11 cellular contexts compared by ENCODE assay signal in the genomic region with DNA sequence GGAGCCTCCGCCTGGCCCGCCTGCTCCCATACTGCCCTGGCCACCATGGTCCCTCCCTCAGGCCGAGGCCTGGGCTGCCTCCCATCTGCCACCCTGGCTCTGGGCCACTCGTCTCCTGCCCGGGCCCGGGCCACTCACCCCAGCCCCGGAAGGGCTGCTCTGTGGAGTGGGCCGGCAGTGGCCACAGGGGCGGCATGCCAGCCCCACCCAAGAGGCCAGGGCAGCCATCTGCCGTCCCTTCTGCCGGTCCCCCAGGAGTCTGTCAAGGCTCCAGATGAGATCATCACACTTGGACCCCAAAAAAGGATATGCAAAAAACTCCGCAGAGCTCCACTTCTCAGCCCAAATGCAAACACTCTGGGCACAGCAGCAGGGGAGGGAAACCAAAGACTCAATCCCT. TPM values are rescaled to one million over a fixed set of nuclear protein-coding genes. Genes with fewer than 3 reads are reported as not detected.
DNase-seq lines count a peak whose midpoint lies in the region; ATAC-seq, FAIRE-seq and TF ChIP-seq lines count a peak whose summit lies in the region.
"Had no signal": no experiment of that assay in that cellular context is flagged by ENCODE, and none has a peak within 500 bp of the region (broad histone marks: within the 10 kb centered on the region; RNA-seq: fewer than 3 reads in every experiment).

No MANE protein-coding gene starts in this region.

- no TSS peak for BruUV-seq in GM12878 (replicated peaks; lab: Mats Ljungman, UMichigan)

- H2AFZ ChIP-seq in GM12878 (ENCODE audit: control insufficient read depth, low read depth, low read length) = no peak overlapping the region; the same call in 1 of the 2 replicates

- POLR2A ChIA-PET in GM12878 (lab: Charles Lee) = interaction anchor here (0.6 to 1.8 kb wide), 4 partner anchors 9 to 279 kb away, joined by 3 to 8 read pairs (median 4); a partner anchor contains a TSS

- peak overlapping the region; percentile 40 for H3K27ac ChIP-seq in GM12878 (ENCODE audit: control insufficient read depth, insufficient read depth)
- H3K27ac ChIP-seq in lower lobe of right lung = peak overlapping the region; percentile 81
- peak overlapping the region; percentile 93 for H3K27ac ChIP-seq in temporal lobe (ENCODE audit: low read depth, low read length)

- H3K9ac ChIP-seq in GM12878 (ENCODE audit: control insufficient read depth, insufficient read depth, low read length) = peak overlapping the region; percentile 42; the same call in 1 of the 2 replicates

- H3K79me2 ChIP-seq in GM12878 (ENCODE audit: control insufficient read depth, insufficient read depth, low read length) = peaks cover 10% of the 10 kb centered on the region

- no peak overlapping the region for H3K4me3 ChIP-seq in GM12878
- H3K4me3 ChIP-seq in lower lobe of right lung = no peak overlapping the region

- in situ Hi-C loops in GM12878 (cut with MboI) = no loop called here

- peak; percentile 52 for ATAC-seq in GM19025 (IDR thresholded peaks at IDR 0.05; ENCODE audit: low read depth, unreplicated experiment)
- peak; percentile 68 for ATAC-seq in GM12878
- peak; percentile 53 to 59 for ATAC-seq in lower lobe of right lung
- ATAC-seq in HG03520 (IDR thresholded peaks at IDR 0.05; ENCODE audit: unreplicated experiment) = no peak

- H4K20me1 ChIP-seq in GM12878 (ENCODE audit: control insufficient read depth, insufficient read depth) = no peaks in the 10 kb centered on the region

- H3K4me1 ChIP-seq in GM12878 (ENCODE audit: control insufficient read depth, insufficient read depth, low read length) (peaks cover 40% of the 10 kb centered on the region), lower lobe of right lung (peaks cover 74% of the 10 kb centered on the region)

- CTCF ChIA-PET in GM12878 (lab: Yijun Ruan, JAX) = interaction anchor here (0.7 to 25.3 kb wide), 4 partner anchors 9 to 44 kb away, joined by 4 to 349 read pairs (median 6); a partner anchor contains a TSS

- no peak for TF ChIP-seq RAD21 in GM12878 (IDR thresholded peaks at IDR 0.05; ENCODE audit: insufficient read depth, low read depth, low read length)

- 0 out of 2 replicates have a peak, but pooled peaks have one; percentile 36 for TF ChIP-seq POLR2A in GM12878 (IDR thresholded peaks at IDR 0.05; ENCODE audit: low read depth, low read length)

- H3K27me3 ChIP-seq in GM12878 (replicated peaks in 1 of 2; ENCODE audit: control insufficient read depth in 2 of 2, insufficient read depth in 2 of 2, low read length in 1 of 2) = no peaks in the 10 kb centered on the region
- no peaks in the 10 kb centered on the region for H3K27me3 ChIP-seq in lower lobe of right lung (ENCODE audit: low read depth)

- SMC1A ChIA-PET in GM12878 (lab: Charles Lee; ENCODE audit: uncharacterized antibody, unreplicated experiment) = interaction anchor here (0.7 to 2.1 kb wide), 8 partner anchors 9 to 67 kb away, joined by 3 to 10 read pairs (median 4); a partner anchor contains a TSS

- no peak for DNase-seq in GM12878 (ENCODE audit: low read depth, low spot score)
- DNase-seq in lower lobe of right lung = no peak
- DNase-seq in NCI-H774 (lab: John Stamatoyannopoulos, UW) = no peak
- no peak for DNase-seq in DMS53 (lab: John Stamatoyannopoulos, UW)
- no peak for DNase-seq in NCI-H510A treated with DMSO at 0.1 percent for 48 hours (lab: John Stamatoyannopoulos, UW)
- DNase-seq: activated CD4-positive, alpha-beta T cell treated with anti-CD3 and anti-CD28 coated beads, Interleukin-2, amount 50 U/mL, for 1 hour; stimulated activated CD4-positive, alpha-beta T cell treated with anti-CD3 and anti-CD28 coated beads, Interleukin-15, amount 100 ng/mL, for 24 hours had no signal

- WGBS in GM12878 (ENCODE audit: insufficient coverage, insufficient replicate concordance, low lambda C conversion rate, missing lambda C conversion rate) = 9% methylated on average over 11 of the region's 12 CpGs

- TF ChIP-seq CTCF in GM12878 (IDR thresholded peaks at IDR 0.05 in 2 of 3, conservative IDR thresholded peaks at IDR 0.05 in 1 of 3; ENCODE audit: control insufficient read depth in 2 of 3, extremely low read depth in 1 of 3, insufficient read depth in 1 of 3, low read depth in 3 of 3, low read length in 3 of 3) (no peak), lower lobe of right lung (IDR thresholded peaks at IDR 0.05) (no peak)

- H3K4me2 ChIP-seq in GM12878 (ENCODE audit: control insufficient read depth, insufficient read depth) = peak overlapping the region; percentile 54

- intact Hi-C loops in GM12878 (cut with micrococcal nuclease; ENCODE audit: unreplicated experiment) = no loop called here
- intact Hi-C loops in lower lobe of right lung (cut with DNase I) = no loop called here

- RAD21 ChIA-PET in GM12878 (lab: Charles Lee; ENCODE audit: unreplicated experiment) = interaction anchor here (0.8 to 1.6 kb wide), 3 partner anchors 9 to 16 kb away, joined by 3 to 12 read pairs (median 5); a partner anchor contains a TSS

- H3K9me3 ChIP-seq in GM12878 (replicated peaks; ENCODE audit: control insufficient read depth, insufficient read depth, low read length) (peaks cover 2% of the 10 kb centered on the region; the same call in 1 of the 3 replicates), lower lobe of right lung (no peaks in the 10 kb centered on the region)

- H3K36me3 ChIP-seq in GM12878 (ENCODE audit: control insufficient read depth in 2 of 2, insufficient read depth in 2 of 2, low read length in 1 of 2) (no peaks in the 10 kb centered on the region; a peak in 2 of 4 replicates), lower lobe of right lung (no peaks in the 10 kb centered on the region)

- FAIRE-seq in GM12878 (lab: Jason Lieb, UNC) = no peak
- FAIRE-seq: urothelium cell line had no signal

- no peak for TF ChIP-seq EP300 in GM12878 (IDR thresholded peaks at IDR 0.05; ENCODE audit: borderline replicate concordance in 1 of 2, control insufficient read depth in 1 of 2, low read depth in 2 of 2, low read length in 2 of 2)

TF ChIP-seq in GM12878, 131 proteins besides CTCF, POLR2A, EP300 and RAD21 (continues in another document):
- peak; percentile 22; the same call in 1 of the 2 replicates for TF ChIP-seq ATF7 (IDR thresholded peaks at IDR 0.05; ENCODE audit: low read depth)
- TF ChIP-seq NFYA (IDR thresholded peaks at IDR 0.05; ENCODE audit: borderline replicate concordance, low read depth, low read length) = no peak
- peak; percentile 33 for TF ChIP-seq MEF2B (IDR thresholded peaks at IDR 0.05; ENCODE audit: partially characterized antibody, poor library complexity, severe bottlenecking)
- TF ChIP-seq, protein P1, sequence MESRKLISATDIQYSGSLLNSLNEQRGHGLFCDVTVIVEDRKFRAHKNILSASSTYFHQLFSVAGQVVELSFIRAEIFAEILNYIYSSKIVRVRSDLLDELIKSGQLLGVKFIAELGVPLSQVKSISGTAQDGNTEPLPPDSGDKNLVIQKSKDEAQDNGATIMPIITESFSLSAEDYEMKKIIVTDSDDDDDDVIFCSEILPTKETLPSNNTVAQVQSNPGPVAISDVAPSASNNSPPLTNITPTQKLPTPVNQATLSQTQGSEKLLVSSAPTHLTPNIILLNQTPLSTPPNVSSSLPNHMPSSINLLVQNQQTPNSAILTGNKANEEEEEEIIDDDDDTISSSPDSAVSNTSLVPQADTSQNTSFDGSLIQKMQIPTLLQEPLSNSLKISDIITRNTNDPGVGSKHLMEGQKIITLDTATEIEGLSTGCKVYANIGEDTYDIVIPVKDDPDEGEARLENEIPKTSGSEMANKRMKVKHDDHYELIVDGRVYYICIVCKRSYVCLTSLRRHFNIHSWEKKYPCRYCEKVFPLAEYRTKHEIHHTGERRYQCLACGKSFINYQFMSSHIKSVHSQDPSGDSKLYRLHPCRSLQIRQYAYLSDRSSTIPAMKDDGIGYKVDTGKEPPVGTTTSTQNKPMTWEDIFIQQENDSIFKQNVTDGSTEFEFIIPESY (IDR thresholded peaks at IDR 0.05) = no peak
- 0 out of 2 replicates have a peak, but pooled peaks have one; percentile 12 for TF ChIP-seq IKZF1 (conservative IDR thresholded peaks at IDR 0.05)
- TF ChIP-seq HDAC2 (IDR thresholded peaks at IDR 0.05) = no peak

RNA-seq across cellular contexts. Expression of a gene that starts 23.8 kb away (rescaled TPM):
- 0.27 TPM in 1 of 2 replicates, not detected in the other for total RNA-seq in GM12878 (2013; cell fraction: nucleolus; rRNA removed)
- total RNA-seq in GM12878 (2014; rRNA removed) (0.28 and 0.49 TPM in 2 replicates), GM12878 (2014; rRNA removed; fragmentation: Illumina TruSeq; extraction: Trizol) (0.18 and 0.37 TPM in 2 replicates), GM12878 (2021) (0.24 and 0.41 TPM in 2 replicates), lower lobe of right lung (1.3 TPM), temporal lobe (not detected)
- 0.50 TPM for polyA plus RNA-seq in GM12878 (2011; ENCODE audit: low read depth)
- polyA plus RNA-seq in GM12878 (2011; rRNA removed) (0.05 and 0.09 TPM in 2 replicates), GM12878 (2014; fragmentation: Illumina TruSeq; extraction: Trizol) (0.13 and 0.35 TPM in 2 replicates), GM12878 (2014; fragmentation: Nextera tagmentation; extraction: Ambion mirVana) (under 1 TPM; 0.08 to 0.24 TPM), GM12878 (2014; rRNA removed) (0.33 and 0.42 TPM in 2 replicates), GM12878 (2016; fragmentation: Nextera tagmentation; extraction: Ambion mirVana) (under 1 TPM; 0.10 to 0.16 TPM)
- 0.03 TPM in 1 of 2 replicates, not detected in the other for polyA plus RNA-seq in GM12878 (2011; cell fraction: cytosol; rRNA removed)
- polyA plus RNA-seq in GM12878 (2011; cell fraction: nucleus; rRNA removed) = not detected in 2 replicates
- 0.09 and 0.35 TPM in 2 replicates for polyA plus RNA-seq in GM12878 (2012)
- not detected in 2 replicates for polyA minus RNA-seq in GM12878 (2011; rRNA and poly(A)+ RNA removed)
- not detected in 2 replicates for polyA minus RNA-seq in GM12878 (2011; cell fraction: cytosol; rRNA and poly(A)+ RNA removed)
- polyA minus RNA-seq in GM12878 (2011; cell fraction: nucleus; rRNA and poly(A)+ RNA removed) = not detected in 2 replicates

Comparison
In these comparisons a context has a peak if more than half of its experiments do, and no peak if none do; other contexts are left out.
1. H3K27ac ChIP-seq: peak in every context shown above with its lines; median percentile 93 in temporal lobe; 81 in lower lobe of right lung; 40 in GM12878.